13 cellular contexts compared by ENCODE assay signal in genomic region chr10:79406683-79407396, GRCh38. TPM values are rescaled to one million over a fixed set of nuclear protein-coding genes. Genes with fewer than 3 reads are reported as not detected.
DNase-seq lines count a peak whose midpoint lies in the region; ATAC-seq, FAIRE-seq and TF ChIP-seq lines count a peak whose summit lies in the region.
"Had no signal": no experiment of that assay in that cellular context is flagged by ENCODE, and none has a peak within 500 bp of the region (broad histone marks: within the 10 kb centered on the region; RNA-seq: fewer than 3 reads in every experiment).

No MANE protein-coding gene starts in this region.

- FAIRE-seq in HepG2 (lab: Jason Lieb, UNC) = no peak
- FAIRE-seq: colon had no signal

- WGBS in HepG2 (ENCODE audit: low lambda C conversion rate) = 65% methylated on average over 12 of the region's 13 CpGs
- WGBS in smooth muscle cell (ENCODE audit: low lambda C conversion rate) = 67% methylated on average over 13 of the region's 13 CpGs

- no peaks in the 10 kb centered on the region for H3K9me3 ChIP-seq in HepG2 (ENCODE audit: low read length)
- H3K9me3 ChIP-seq in smooth muscle cell (replicated peaks; ENCODE audit: low read depth) = no peaks in the 10 kb centered on the region
- H3K9me3 ChIP-seq: esophagus muscularis mucosa had no signal

- no peak overlapping the region for H3K4me2 ChIP-seq in HepG2 (ENCODE audit: low read depth, low read length)
- H3K4me2 ChIP-seq in smooth muscle cell = no peak overlapping the region

- peak overlapping the region; percentile 96 for H3K27ac ChIP-seq in angular gyrus (ENCODE audit: low read depth, low read length)
- no peak overlapping the region for H3K27ac ChIP-seq in HepG2 (ENCODE audit: extremely low read length, insufficient read depth, low read length)
- H3K27ac ChIP-seq in smooth muscle cell (ENCODE audit: low read depth) = peak overlapping the region; percentile 35
- H3K27ac ChIP-seq: esophagus muscularis mucosa had no signal

- H3K27me3 ChIP-seq in HepG2 (ENCODE audit: control insufficient read depth in 1 of 2, insufficient read depth in 2 of 2, low read length in 2 of 2) (no peaks in the 10 kb centered on the region), smooth muscle cell (ENCODE audit: low read depth) (no peaks in the 10 kb centered on the region)
- H3K27me3 ChIP-seq: esophagus muscularis mucosa had no signal

- POLR2A ChIA-PET in HepG2 (lab: Yijun Ruan, JAX) = no interaction called here

- TF ChIP-seq EP300 in HepG2 (IDR thresholded peaks at IDR 0.05; ENCODE audit: low read depth in 2 of 2, low read length in 2 of 2) (no peak), HepG2 (CRISPR knock-in tag; IDR thresholded peaks at IDR 0.05; ENCODE audit: borderline replicate concordance) (no peak)

- peak; percentile 84 for DNase-seq in NCI-H1436 (lab: John Stamatoyannopoulos, UW)
- no peak for DNase-seq in HepG2 (ENCODE audit: low spot score)
- DNase-seq in smooth muscle cell (lab: John Stamatoyannopoulos, UW; ENCODE audit: unreplicated experiment) = no peak
- no peak for DNase-seq in ACHN
- DNase-seq: NCI-H524 treated with DMSO at 0.1 percent for 48 hours; stimulated activated naive CD8-positive, alpha-beta T cell treated with anti-CD3 and anti-CD28 coated beads, Interleukin-15, amount 100 ng/mL, for 72 hours had no signal

- H3K36me3 ChIP-seq in HepG2 (replicated peaks in 1 of 2; ENCODE audit: control insufficient read depth in 1 of 2, insufficient read depth in 2 of 2, low read length in 2 of 2) (no peaks in the 10 kb centered on the region), smooth muscle cell (ENCODE audit: low read depth) (no peaks in the 10 kb centered on the region)
- H3K36me3 ChIP-seq: esophagus muscularis mucosa had no signal

- TF ChIP-seq CTCF in HepG2 (CRISPR knock-in tag; IDR thresholded peaks at IDR 0.05) (peak; percentile 11; the same call in 1 of the 2 replicates), smooth muscle cell (IDR thresholded peaks at IDR 0.05; ENCODE audit: borderline replicate concordance, insufficient read depth, poor library complexity, severe bottlenecking) (no peak)

- in situ Hi-C loops in HepG2 (cut with HindIII; ENCODE audit: extremely low pct_ligation_motif_present, low pct_unique_long_range_greater_than_20kb) (no loop called here), ACHN (cut with HindIII; ENCODE audit: low pct_ligation_motif_present, low pct_unique_long_range_greater_than_20kb, low sequenced_read_pairs) (no loop called here)

- H2AFZ ChIP-seq in HepG2 (ENCODE audit: low read length) = no peak overlapping the region
- no peak overlapping the region for H2AFZ ChIP-seq in smooth muscle cell (ENCODE audit: low read depth)

- ATAC-seq in HepG2 (peak; percentile 5; the same call in 1 of the 3 replicates), HG02571 (IDR thresholded peaks at IDR 0.05; ENCODE audit: unreplicated experiment) (no peak), GM21737 (IDR thresholded peaks at IDR 0.05; ENCODE audit: unreplicated experiment) (no peak)
- ATAC-seq: activated naive CD4-positive, alpha-beta T cell treated with anti-CD3 and anti-CD28 coated beads, Interleukin-2, amount 50 U/mL, for 72 hours; stimulated activated naive CD8-positive, alpha-beta T cell treated with anti-CD3 and anti-CD28 coated beads, Interleukin-15, amount 100 ng/mL, for 72 hours had no signal

- H3K9ac ChIP-seq in HepG2 (ENCODE audit: insufficient read depth, low read depth, low read length) = no peak overlapping the region
- no peak overlapping the region for H3K9ac ChIP-seq in smooth muscle cell (ENCODE audit: low read depth)

- H3F3A ChIP-seq in smooth muscle cell (ENCODE audit: low read depth) = peaks cover 14% of the 10 kb centered on the region

- no peak overlapping the region for H3K4me3 ChIP-seq in HepG2 (replicated peaks in 1 of 3; ENCODE audit: insufficient read depth in 1 of 3, low read depth in 2 of 3, low read length in 3 of 3)
- H3K4me3 ChIP-seq in smooth muscle cell = no peak overlapping the region
- H3K4me3 ChIP-seq: esophagus muscularis mucosa, SK-N-MC had no signal

- H3K4me1 ChIP-seq in HepG2 (ENCODE audit: insufficient read depth, low read length) (peaks cover 71% of the 10 kb centered on the region), smooth muscle cell (ENCODE audit: low read depth) (peaks cover 32% of the 10 kb centered on the region)
- H3K4me1 ChIP-seq: esophagus muscularis mucosa had no signal

- no TSS peak for BruUV-seq in HepG2 (replicated peaks; lab: Mats Ljungman, UMichigan)

- intact Hi-C loops in HepG2 (cut with micrococcal nuclease; ENCODE audit: unreplicated experiment) = no loop called here

- TF ChIP-seq POLR2A in HepG2 (IDR thresholded peaks at IDR 0.05; ENCODE audit: insufficient read depth in 1 of 2, low read depth in 2 of 2, low read length in 2 of 2) = no peak

- TF ChIP-seq RAD21 in HepG2 (CRISPR knock-in tag; IDR thresholded peaks at IDR 0.05) = no peak

- CTCF ChIA-PET in HepG2 (lab: Yijun Ruan, JAX; ENCODE audit: low intra/inter-chr PET ratio, low total read pairs) = no interaction called here

- no peaks in the 10 kb centered on the region for H4K20me1 ChIP-seq in HepG2 (ENCODE audit: insufficient read depth, low read length)
- H4K20me1 ChIP-seq in smooth muscle cell (ENCODE audit: low read depth) = peaks cover 39% of the 10 kb centered on the region

- H3K79me2 ChIP-seq in HepG2 (ENCODE audit: insufficient read depth, low read length) = no peaks in the 10 kb centered on the region
- peaks cover 22% of the 10 kb centered on the region for H3K79me2 ChIP-seq in smooth muscle cell (ENCODE audit: low read depth)

TF ChIP-seq in HepG2, 621 proteins besides CTCF, POLR2A, EP300 and RAD21 (continues in another document):
- TF ChIP-seq ZNF768 (CRISPR knock-in tag; IDR thresholded peaks at IDR 0.05) (peak; percentile 92), E2F2 (CRISPR knock-in tag; IDR thresholded peaks at IDR 0.05; ENCODE audit: borderline replicate concordance) (no peak)

RNA-seq across cellular contexts. Expression of gene ZCCHC24, which starts 38.6 kb away (rescaled TPM):
- 3.1 and 3.9 TPM in 2 replicates for total RNA-seq in HepG2 (2016; rRNA removed; fragmentation: Illumina TruSeq; extraction: Trizol)
- 0.62 and 0.81 TPM in 2 replicates for total RNA-seq in HepG2 (2016; cell fraction: cytosol; rRNA removed; fragmentation: Illumina TruSeq; extraction: Trizol; ENCODE audit: low read depth)
- total RNA-seq in HepG2 (2016; cell fraction: insoluble cytoplasmic fraction; rRNA removed; fragmentation: Illumina TruSeq; extraction: Trizol) = 3.5 and 3.6 TPM in 2 replicates
- 3.7 and 4.0 TPM in 2 replicates for total RNA-seq in HepG2 (2016; cell fraction: membrane; rRNA removed; fragmentation: Illumina TruSeq; extraction: Trizol)
- total RNA-seq in HepG2 (2016; cell fraction: nucleus; rRNA removed; fragmentation: Illumina TruSeq; extraction: Trizol) = 2.4 and 2.5 TPM in 2 replicates
- polyA plus RNA-seq in HepG2 (2011; rRNA removed) = 7.7 and 7.9 TPM in 2 replicates
- polyA plus RNA-seq in HepG2 (2011; cell fraction: cytosol; rRNA removed) = 6.1 and 7.9 TPM in 2 replicates
- polyA plus RNA-seq in HepG2 (2011; cell fraction: nucleus; rRNA removed) = 5.9 and 9.2 TPM in 2 replicates
- polyA plus RNA-seq in HepG2 (2012) = 3.8 and 4.0 TPM in 2 replicates
- polyA plus RNA-seq in HepG2 (2016; cell fraction: cytosol; fragmentation: Illumina TruSeq; extraction: Trizol; ENCODE audit: low read depth) = 0.43 and 0.45 TPM in 2 replicates
- polyA plus RNA-seq in HepG2 (2016; cell fraction: insoluble cytoplasmic fraction; fragmentation: Illumina TruSeq; extraction: Trizol; ENCODE audit: low read depth) = 5.1 and 5.5 TPM in 2 replicates
- 2.8 and 3.1 TPM in 2 replicates for polyA plus RNA-seq in HepG2 (2016; cell fraction: membrane; fragmentation: Illumina TruSeq; extraction: Trizol; ENCODE audit: low read depth)
- 4.3 and 4.9 TPM in 2 replicates for polyA plus RNA-seq in HepG2 (2016; cell fraction: nucleus; fragmentation: Illumina TruSeq; extraction: Trizol; ENCODE audit: insufficient read depth, low read depth)
- 4.8 and 18.6 TPM in 2 replicates for polyA minus RNA-seq in HepG2 (2011; rRNA and poly(A)+ RNA removed; ENCODE audit: low replicate concordance)
- 7.8 and 8.3 TPM in 2 replicates for polyA minus RNA-seq in HepG2 (2011; cell fraction: cytosol; rRNA and poly(A)+ RNA removed)
- polyA minus RNA-seq in HepG2 (2011; cell fraction: nucleus; rRNA and poly(A)+ RNA removed) = 3.5 and 3.6 TPM in 2 replicates
- 21.9 and 28.0 TPM in 2 replicates for total RNA-seq in smooth muscle cell
- polyA plus RNA-seq in smooth muscle cell = 30.6 and 52.1 TPM in 2 replicates

RNA-seq across cellular contexts. Expression of gene PPIF, which starts 59.6 kb away (rescaled TPM):
- 157 and 178 TPM in 2 replicates for total RNA-seq in HepG2 (2016; rRNA removed; fragmentation: Illumina TruSeq; extraction: Trizol)
- total RNA-seq in HepG2 (2016; cell fraction: cytosol; rRNA removed; fragmentation: Illumina TruSeq; extraction: Trizol; ENCODE audit: low read depth) = 30.6 and 37.3 TPM in 2 replicates
- total RNA-seq in HepG2 (2016; cell fraction: insoluble cytoplasmic fraction; rRNA removed; fragmentation: Illumina TruSeq; extraction: Trizol) = 154 and 176 TPM in 2 replicates
- 93.6 and 97.6 TPM in 2 replicates for total RNA-seq in HepG2 (2016; cell fraction: membrane; rRNA removed; fragmentation: Illumina TruSeq; extraction: Trizol)
- 106 and 121 TPM in 2 replicates for total RNA-seq in HepG2 (2016; cell fraction: nucleus; rRNA removed; fragmentation: Illumina TruSeq; extraction: Trizol)
- 134 and 147 TPM in 2 replicates for polyA plus RNA-seq in HepG2 (2011; rRNA removed)
- polyA plus RNA-seq in HepG2 (2011; cell fraction: cytosol; rRNA removed) = 144 and 156 TPM in 2 replicates
- polyA plus RNA-seq in HepG2 (2011; cell fraction: nucleus; rRNA removed) = 229 and 231 TPM in 2 replicates
- polyA plus RNA-seq in HepG2 (2012) = 92.0 and 152 TPM in 2 replicates
- polyA plus RNA-seq in HepG2 (2016; cell fraction: cytosol; fragmentation: Illumina TruSeq; extraction: Trizol; ENCODE audit: low read depth) = 48.0 and 48.3 TPM in 2 replicates
- polyA plus RNA-seq in HepG2 (2016; cell fraction: insoluble cytoplasmic fraction; fragmentation: Illumina TruSeq; extraction: Trizol; ENCODE audit: low read depth) = 270 and 301 TPM in 2 replicates
- polyA plus RNA-seq in HepG2 (2016; cell fraction: membrane; fragmentation: Illumina TruSeq; extraction: Trizol; ENCODE audit: low read depth) = 80.3 and 83.8 TPM in 2 replicates
- 218 and 229 TPM in 2 replicates for polyA plus RNA-seq in HepG2 (2016; cell fraction: nucleus; fragmentation: Illumina TruSeq; extraction: Trizol; ENCODE audit: insufficient read depth, low read depth)
- 220 and 249 TPM in 2 replicates for polyA minus RNA-seq in HepG2 (2011; rRNA and poly(A)+ RNA removed; ENCODE audit: low replicate concordance)
- 69.6 and 71.7 TPM in 2 replicates for polyA minus RNA-seq in HepG2 (2011; cell fraction: cytosol; rRNA and poly(A)+ RNA removed)
- polyA minus RNA-seq in HepG2 (2011; cell fraction: nucleus; rRNA and poly(A)+ RNA removed) = 105 and 112 TPM in 2 replicates
- 24.3 and 28.5 TPM in 2 replicates for total RNA-seq in smooth muscle cell
- 29.7 and 35.2 TPM in 2 replicates for polyA plus RNA-seq in smooth muscle cell
